In genomic region chr11:101666916-101667315, GRCh38 we compare ENCODE assay signal across 9 cellular contexts.
"Had no signal": no experiment of that assay in that cellular context is flagged by ENCODE, and none has a peak within 500 bp of the region (broad histone marks: within the 10 kb centered on the region; RNA-seq: fewer than 3 reads in every experiment).

No MANE protein-coding gene starts in this region.

- ATAC-seq: HCT116, HepG2 had no signal

- DNase-seq: GM23248, GOT3, H7, HFFc6, KBM-7 had no signal

- FAIRE-seq: HepG2 had no signal

- H3K9me3 ChIP-seq: HAP-1 had no signal

- H3K4me3 ChIP-seq: GM23248, HAP-1 had no signal

- H3K36me3 ChIP-seq: HAP-1 had no signal

- H3K27ac ChIP-seq: GM23248, HL-60 had no signal

- H3K4me1 ChIP-seq: HAP-1 had no signal
